ENCODE assay signal across 16 cellular contexts in the genomic region with DNA sequence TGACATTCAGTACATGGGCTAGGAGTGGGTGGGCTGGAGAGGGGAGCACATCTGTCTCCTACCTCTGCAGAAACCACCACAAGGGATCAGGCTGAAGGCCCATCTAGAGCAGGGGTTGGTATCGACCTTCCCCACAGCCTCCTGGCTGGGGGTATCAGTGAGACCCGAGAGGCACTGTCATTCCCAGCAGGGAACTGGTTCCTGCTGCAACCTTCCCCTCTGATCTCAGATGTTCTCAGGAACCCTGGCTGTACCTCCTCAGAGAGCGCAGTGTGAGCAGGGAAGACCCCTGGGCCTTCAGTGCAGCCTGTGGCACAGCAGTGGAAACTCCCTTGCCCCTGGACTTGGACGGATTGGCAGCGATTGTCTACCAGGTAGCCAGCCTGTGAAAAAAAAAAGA. TPM values are rescaled to one million over a fixed set of nuclear protein-coding genes. Genes with fewer than 3 reads are reported as not detected.
DNase-seq lines count a peak whose midpoint lies in the region; ATAC-seq, FAIRE-seq and TF ChIP-seq lines count a peak whose summit lies in the region.
"Had no signal": no experiment of that assay in that cellular context is flagged by ENCODE, and none has a peak within 500 bp of the region (broad histone marks: within the 10 kb centered on the region; RNA-seq: fewer than 3 reads in every experiment).

No MANE protein-coding gene starts in this region.

- WGBS in liver, result 95% methylated on average over 5 of the region's 5 CpGs
- 83% methylated on average over 5 of the region's 5 CpGs for WGBS in HepG2 (ENCODE audit: low lambda C conversion rate)
- WGBS in right lobe of liver (ENCODE audit: insufficient coverage, low coverage, low lambda C conversion rate, missing lambda C conversion rate), result 60% methylated on average over 1 of the region's 5 CpGs
- WGBS in psoas muscle, 3 donors, result 66 to 83% (median 75%) methylated on average over 5 of the region's 5 CpGs

- POLR2A ChIA-PET in HepG2 (lab: Yijun Ruan, JAX), result interaction anchor here (1.6 to 1.8 kb wide), 2 partner anchors 23 to 28 kb away, joined by 5 to 11 read pairs; a partner anchor contains a TSS

- CTCF ChIA-PET in HepG2 (lab: Yijun Ruan, JAX; ENCODE audit: low intra/inter-chr PET ratio, low total read pairs), result no interaction called here

- in situ Hi-C loops in HepG2 (cut with HindIII; ENCODE audit: extremely low pct_ligation_motif_present, low pct_unique_long_range_greater_than_20kb), result no loop called here

- H3K79me2 ChIP-seq in HepG2 (ENCODE audit: insufficient read depth, low read length), result no peaks in the 10 kb centered on the region

- H3K9ac ChIP-seq in liver (ENCODE audit: low read depth in 1 of 2, low read length in 2 of 2) (no peak overlapping the region), HepG2 (ENCODE audit: insufficient read depth, low read depth, low read length) (no peak overlapping the region)

- no peak for DNase-seq in HepG2 (ENCODE audit: low spot score)
- no peak for DNase-seq in right lobe of liver
- DNase-seq in psoas muscle, result no peak
- DNase-seq in globus pallidus (ENCODE audit: low spot score), result no peak
- DNase-seq: BE2C; CD4-positive, alpha-beta memory T cell; DMS79; GOT3; HFFc6 had no signal

- no peak overlapping the region for H3K4me2 ChIP-seq in HepG2 (ENCODE audit: low read depth, low read length)
- H3K4me2 ChIP-seq: A549 had no signal

- H3K4me1 ChIP-seq in liver (ENCODE audit: control insufficient read depth in 4 of 4, insufficient read depth in 4 of 4, low read length in 3 of 4), result peaks cover 12 to 41% (median 27%) of the 10 kb centered on the region in 4 donors
- H3K4me1 ChIP-seq in HepG2 (ENCODE audit: insufficient read depth, low read length), result peaks cover 20% of the 10 kb centered on the region
- peaks cover 0 to 34% (median 15%) of the 10 kb centered on the region in 4 donors for H3K4me1 ChIP-seq in right lobe of liver
- peaks cover 77% of the 10 kb centered on the region for H3K4me1 ChIP-seq in psoas muscle
- H3K4me1 ChIP-seq: A549, BE2C, HAP-1 had no signal

- H3K9me3 ChIP-seq in liver (ENCODE audit: control insufficient read depth in 4 of 4, low read length in 3 of 4) (no peaks in the 10 kb centered on the region), HepG2 (ENCODE audit: low read length) (no peaks in the 10 kb centered on the region), right lobe of liver (no peaks in the 10 kb centered on the region), psoas muscle (no peaks in the 10 kb centered on the region)
- H3K9me3 ChIP-seq: A549, BE2C, HAP-1 had no signal

- TF ChIP-seq POLR2A in HepG2 (IDR thresholded peaks at IDR 0.05; ENCODE audit: insufficient read depth in 1 of 2, low read depth in 2 of 2, low read length in 2 of 2) (no peak), right lobe of liver (IDR thresholded peaks at IDR 0.05) (no peak)

- no peak for ATAC-seq in HepG2
- no peak for ATAC-seq in right lobe of liver
- ATAC-seq in psoas muscle, result no peak
- no peak for ATAC-seq in HG03432 (IDR thresholded peaks at IDR 0.05; ENCODE audit: unreplicated experiment)
- ATAC-seq: A549 had no signal

- no peaks in the 10 kb centered on the region for H4K20me1 ChIP-seq in HepG2 (ENCODE audit: insufficient read depth, low read length)

- H3K27me3 ChIP-seq in liver (ENCODE audit: control insufficient read depth in 4 of 4, insufficient read depth in 4 of 4, low read length in 3 of 4), result no peaks in the 10 kb centered on the region
- H3K27me3 ChIP-seq in HepG2 (ENCODE audit: control insufficient read depth in 1 of 2, insufficient read depth in 2 of 2, low read length in 2 of 2), result no peaks in the 10 kb centered on the region
- H3K27me3 ChIP-seq in right lobe of liver, result no peaks in the 10 kb centered on the region
- no peaks in the 10 kb centered on the region for H3K27me3 ChIP-seq in psoas muscle (ENCODE audit: insufficient read depth in 3 of 3, low read length in 2 of 3)
- H3K27me3 ChIP-seq: BE2C had no signal

- TF ChIP-seq RAD21 in liver (IDR thresholded peaks at IDR 0.05) (no peak), HepG2 (CRISPR knock-in tag; IDR thresholded peaks at IDR 0.05) (no peak)

- intact Hi-C loops in HepG2 (cut with micrococcal nuclease; ENCODE audit: unreplicated experiment), result no loop called here
- intact Hi-C loops in right lobe of liver (cut with DNase I), result no loop called here
- intact Hi-C loops in psoas muscle (cut with DNase I), result no loop called here

- H3K4me3 ChIP-seq in liver (ENCODE audit: low read depth in 1 of 3, low read length in 3 of 3) (no peak overlapping the region), HepG2 (replicated peaks in 1 of 3; ENCODE audit: insufficient read depth in 1 of 3, low read depth in 2 of 3, low read length in 3 of 3) (no peak overlapping the region), right lobe of liver (no peak overlapping the region), psoas muscle (peak overlapping the region; percentile 72)
- H3K4me3 ChIP-seq: A549, HAP-1 had no signal

- H2AFZ ChIP-seq in HepG2 (ENCODE audit: low read length), result no peak overlapping the region

- no peaks in the 10 kb centered on the region for H3K36me3 ChIP-seq in liver (ENCODE audit: control insufficient read depth in 4 of 4, insufficient read depth in 3 of 4, low read depth in 1 of 4, low read length in 3 of 4)
- no peaks in the 10 kb centered on the region for H3K36me3 ChIP-seq in HepG2 (replicated peaks in 1 of 2; ENCODE audit: control insufficient read depth in 1 of 2, insufficient read depth in 2 of 2, low read length in 2 of 2)
- peaks cover 0 to 3% (median 1%) of the 10 kb centered on the region in 4 donors for H3K36me3 ChIP-seq in right lobe of liver
- peaks cover 0 to 87% of the 10 kb centered on the region in 2 donors for H3K36me3 ChIP-seq in psoas muscle (ENCODE audit: insufficient read depth in 1 of 2, low read depth in 1 of 2)
- H3K36me3 ChIP-seq: BE2C, HAP-1 had no signal

- no peak for FAIRE-seq in HepG2 (lab: Jason Lieb, UNC)
- FAIRE-seq: A549, G401.6, GM12891 had no signal

- TF ChIP-seq CTCF in liver (IDR thresholded peaks at IDR 0.05; ENCODE audit: low read depth, low read length, missing input control), result no peak
- no peak for TF ChIP-seq CTCF in HepG2 (CRISPR knock-in tag; IDR thresholded peaks at IDR 0.05)
- TF ChIP-seq CTCF in right lobe of liver (IDR thresholded peaks at IDR 0.05), result no peak
- TF ChIP-seq CTCF in psoas muscle (IDR thresholded peaks at IDR 0.05), result no peak

- BruUV-seq in HepG2 (replicated peaks; lab: Mats Ljungman, UMichigan), result no TSS peak

- peak overlapping the region; percentile 87 to 93 for H3K27ac ChIP-seq in liver (ENCODE audit: low read depth in 1 of 2, low read length in 2 of 2)
- no peak overlapping the region for H3K27ac ChIP-seq in HepG2 (ENCODE audit: extremely low read length, insufficient read depth, low read length)
- peak overlapping the region in 2 of 3 donors; percentile 50 to 83 for H3K27ac ChIP-seq in right lobe of liver
- peak overlapping the region; percentile 100 for H3K27ac ChIP-seq in psoas muscle
- H3K27ac ChIP-seq: A549 had no signal

- TF ChIP-seq EP300 in HepG2 (IDR thresholded peaks at IDR 0.05; ENCODE audit: low read depth in 2 of 2, low read length in 2 of 2), result no peak
- no peak for TF ChIP-seq EP300 in HepG2 (CRISPR knock-in tag; IDR thresholded peaks at IDR 0.05; ENCODE audit: borderline replicate concordance)

RNA-seq across cellular contexts. Expression of a gene that starts 7.8 kb away (rescaled TPM):
- total RNA-seq in liver (10 to 100 TPM in 1 of 2 donors, 1 to 10 TPM in 1; 7.0 to 12.9 TPM), HepG2 (2016; rRNA removed; fragmentation: Illumina TruSeq; extraction: Trizol) (0.11 and 0.44 TPM in 2 replicates), right lobe of liver (10 to 100 TPM in 3 of 6 experiments, 1 to 10 TPM in 3; 4.8 to 28.0 (median 9.7) TPM), psoas muscle (100 to 1,000 TPM; 113 to 363 (median 306) TPM)
- polyA plus RNA-seq in liver (1 to 10 TPM; 1.5 to 6.4 TPM), HepG2 (2011; rRNA removed) (0.18 and 0.48 TPM in 2 replicates), psoas muscle (100 to 1,000 TPM in 2 of 3 donors, 10 to 100 TPM in 1; 95.7 to 220 (median 175) TPM)
- 0.18 and 0.40 TPM in 2 replicates for total RNA-seq in HepG2 (2016; cell fraction: cytosol; rRNA removed; fragmentation: Illumina TruSeq; extraction: Trizol; ENCODE audit: low read depth)
- total RNA-seq in HepG2 (2016; cell fraction: insoluble cytoplasmic fraction; rRNA removed; fragmentation: Illumina TruSeq; extraction: Trizol), result 0.28 and 0.52 TPM in 2 replicates
- 0.17 TPM in 1 of 2 replicates, not detected in the other for total RNA-seq in HepG2 (2016; cell fraction: membrane; rRNA removed; fragmentation: Illumina TruSeq; extraction: Trizol)
- 0.53 TPM in 2 replicates for total RNA-seq in HepG2 (2016; cell fraction: nucleus; rRNA removed; fragmentation: Illumina TruSeq; extraction: Trizol)
- 0.16 and 0.22 TPM in 2 replicates for polyA plus RNA-seq in HepG2 (2011; cell fraction: cytosol; rRNA removed)
- polyA plus RNA-seq in HepG2 (2011; cell fraction: nucleus; rRNA removed), result 0.63 and 0.76 TPM in 2 replicates
- polyA plus RNA-seq in HepG2 (2012), result 0.13 TPM in 1 of 2 replicates, not detected in the other
- 0.20 and 0.21 TPM in 2 replicates for polyA plus RNA-seq in HepG2 (2016; cell fraction: cytosol; fragmentation: Illumina TruSeq; extraction: Trizol; ENCODE audit: low read depth)
- polyA plus RNA-seq in HepG2 (2016; cell fraction: insoluble cytoplasmic fraction; fragmentation: Illumina TruSeq; extraction: Trizol; ENCODE audit: low read depth), result 0.20 and 0.22 TPM in 2 replicates
- polyA plus RNA-seq in HepG2 (2016; cell fraction: membrane; fragmentation: Illumina TruSeq; extraction: Trizol; ENCODE audit: low read depth), result 0.86 TPM in 1 of 2 replicates, not detected in the other
- 0.40 and 0.75 TPM in 2 replicates for polyA plus RNA-seq in HepG2 (2016; cell fraction: nucleus; fragmentation: Illumina TruSeq; extraction: Trizol; ENCODE audit: insufficient read depth, low read depth)
- 0.18 TPM in 1 of 2 replicates, not detected in the other for polyA minus RNA-seq in HepG2 (2011; rRNA and poly(A)+ RNA removed; ENCODE audit: low replicate concordance)
- polyA minus RNA-seq in HepG2 (2011; cell fraction: cytosol; rRNA and poly(A)+ RNA removed), result 0.30 TPM in 1 of 2 replicates, not detected in the other
- polyA minus RNA-seq in HepG2 (2011; cell fraction: nucleus; rRNA and poly(A)+ RNA removed), result 0.62 TPM in 1 of 2 replicates, not detected in the other
- total RNA-seq: CD4-positive, alpha-beta memory T cell; HT-29 had no signal
- polyA plus RNA-seq: CD4-positive, alpha-beta memory T cell had no signal

RNA-seq across cellular contexts. Expression of a gene that starts 27.4 kb away (rescaled TPM):
- 1 to 10 TPM; 6.8 to 8.3 TPM for total RNA-seq in liver
- polyA plus RNA-seq in liver, result 10 to 100 TPM; 36.5 to 75.9 TPM
- total RNA-seq in HepG2 (2016; rRNA removed; fragmentation: Illumina TruSeq; extraction: Trizol), result 238 and 273 TPM in 2 replicates
- 120 and 154 TPM in 2 replicates for total RNA-seq in HepG2 (2016; cell fraction: cytosol; rRNA removed; fragmentation: Illumina TruSeq; extraction: Trizol; ENCODE audit: low read depth)
- total RNA-seq in HepG2 (2016; cell fraction: insoluble cytoplasmic fraction; rRNA removed; fragmentation: Illumina TruSeq; extraction: Trizol), result 223 and 303 TPM in 2 replicates
- 160 and 207 TPM in 2 replicates for total RNA-seq in HepG2 (2016; cell fraction: membrane; rRNA removed; fragmentation: Illumina TruSeq; extraction: Trizol)
- total RNA-seq in HepG2 (2016; cell fraction: nucleus; rRNA removed; fragmentation: Illumina TruSeq; extraction: Trizol), result 53.9 and 66.5 TPM in 2 replicates
- polyA plus RNA-seq in HepG2 (2011; rRNA removed), result 82.4 and 83.3 TPM in 2 replicates
- polyA plus RNA-seq in HepG2 (2011; cell fraction: cytosol; rRNA removed), result 43.2 and 56.5 TPM in 2 replicates
- polyA plus RNA-seq in HepG2 (2011; cell fraction: nucleus; rRNA removed), result 25.4 and 25.6 TPM in 2 replicates
- 134 and 138 TPM in 2 replicates for polyA plus RNA-seq in HepG2 (2012)
- 161 and 200 TPM in 2 replicates for polyA plus RNA-seq in HepG2 (2016; cell fraction: cytosol; fragmentation: Illumina TruSeq; extraction: Trizol; ENCODE audit: low read depth)
- 261 and 288 TPM in 2 replicates for polyA plus RNA-seq in HepG2 (2016; cell fraction: insoluble cytoplasmic fraction; fragmentation: Illumina TruSeq; extraction: Trizol; ENCODE audit: low read depth)
- polyA plus RNA-seq in HepG2 (2016; cell fraction: membrane; fragmentation: Illumina TruSeq; extraction: Trizol; ENCODE audit: low read depth), result 151 and 202 TPM in 2 replicates
- polyA plus RNA-seq in HepG2 (2016; cell fraction: nucleus; fragmentation: Illumina TruSeq; extraction: Trizol; ENCODE audit: insufficient read depth, low read depth), result 129 and 150 TPM in 2 replicates
- 13.1 and 30.2 TPM in 2 replicates for polyA minus RNA-seq in HepG2 (2011; rRNA and poly(A)+ RNA removed; ENCODE audit: low replicate concordance)
- 12.8 and 21.1 TPM in 2 replicates for polyA minus RNA-seq in HepG2 (2011; cell fraction: cytosol; rRNA and poly(A)+ RNA removed)
- 17.4 and 19.8 TPM in 2 replicates for polyA minus RNA-seq in HepG2 (2011; cell fraction: nucleus; rRNA and poly(A)+ RNA removed)
- 10 to 100 TPM; 23.7 to 38.4 (median 31.5) TPM for total RNA-seq in right lobe of liver
- 100 to 1,000 TPM; 118 to 184 (median 145) TPM for total RNA-seq in psoas muscle
- 100 to 1,000 TPM; 129 to 158 (median 141) TPM for polyA plus RNA-seq in psoas muscle

RNA-seq across cellular contexts. Expression of a gene that starts 50.1 kb away (rescaled TPM):
- total RNA-seq in liver (10 to 100 TPM; 14.2 to 23.1 TPM), HepG2 (2016; rRNA removed; fragmentation: Illumina TruSeq; extraction: Trizol) (17.9 and 45.2 TPM in 2 replicates), right lobe of liver (10 to 100 TPM; 17.8 to 28.0 (median 21.8) TPM), psoas muscle (10 to 100 TPM; 21.3 to 38.8 (median 24.5) TPM)
- polyA plus RNA-seq in liver (10 to 100 TPM in 1 of 2 donors, 1 to 10 TPM in 1; 6.5 to 19.0 TPM), HepG2 (2011; rRNA removed) (62.9 and 76.2 TPM in 2 replicates), psoas muscle (10 to 100 TPM; 37.3 to 63.3 (median 45.0) TPM)
- total RNA-seq in HepG2 (2016; cell fraction: cytosol; rRNA removed; fragmentation: Illumina TruSeq; extraction: Trizol; ENCODE audit: low read depth), result 14.2 and 15.8 TPM in 2 replicates
- 16.3 and 48.1 TPM in 2 replicates for total RNA-seq in HepG2 (2016; cell fraction: insoluble cytoplasmic fraction; rRNA removed; fragmentation: Illumina TruSeq; extraction: Trizol)
- total RNA-seq in HepG2 (2016; cell fraction: membrane; rRNA removed; fragmentation: Illumina TruSeq; extraction: Trizol), result 19.9 and 22.2 TPM in 2 replicates
- total RNA-seq in HepG2 (2016; cell fraction: nucleus; rRNA removed; fragmentation: Illumina TruSeq; extraction: Trizol), result 44.0 and 55.5 TPM in 2 replicates
- 45.0 and 49.7 TPM in 2 replicates for polyA plus RNA-seq in HepG2 (2011; cell fraction: cytosol; rRNA removed)
- 115 and 140 TPM in 2 replicates for polyA plus RNA-seq in HepG2 (2011; cell fraction: nucleus; rRNA removed)
- polyA plus RNA-seq in HepG2 (2012), result 46.9 and 65.3 TPM in 2 replicates
- polyA plus RNA-seq in HepG2 (2016; cell fraction: cytosol; fragmentation: Illumina TruSeq; extraction: Trizol; ENCODE audit: low read depth), result 6.6 and 7.4 TPM in 2 replicates
- 14.0 and 18.6 TPM in 2 replicates for polyA plus RNA-seq in HepG2 (2016; cell fraction: insoluble cytoplasmic fraction; fragmentation: Illumina TruSeq; extraction: Trizol; ENCODE audit: low read depth)
- 12.6 and 12.8 TPM in 2 replicates for polyA plus RNA-seq in HepG2 (2016; cell fraction: membrane; fragmentation: Illumina TruSeq; extraction: Trizol; ENCODE audit: low read depth)
- polyA plus RNA-seq in HepG2 (2016; cell fraction: nucleus; fragmentation: Illumina TruSeq; extraction: Trizol; ENCODE audit: insufficient read depth, low read depth), result 87.5 and 97.1 TPM in 2 replicates
- 43.4 and 90.0 TPM in 2 replicates for polyA minus RNA-seq in HepG2 (2011; rRNA and poly(A)+ RNA removed; ENCODE audit: low replicate concordance)
- 30.7 and 35.8 TPM in 2 replicates for polyA minus RNA-seq in HepG2 (2011; cell fraction: cytosol; rRNA and poly(A)+ RNA removed)
- 80.9 and 103 TPM in 2 replicates for polyA minus RNA-seq in HepG2 (2011; cell fraction: nucleus; rRNA and poly(A)+ RNA removed)
